Comparison of ENCODE assay signal across 13 cellular contexts in genomic region chrX:133323450-133323849, GRCh38.
DNase-seq lines count a peak whose midpoint lies in the region; ATAC-seq and FAIRE-seq lines count a peak whose summit lies in the region.
"Had no signal": no experiment of that assay in that cellular context is flagged by ENCODE, and none has a peak within 500 bp of the region (broad histone marks: within the 10 kb centered on the region; RNA-seq: fewer than 3 reads in every experiment).

No MANE protein-coding gene starts in this region.

- DNase-seq in DMS53 (lab: John Stamatoyannopoulos, UW) (peak; percentile 70), OCI-M1 (lab: John Stamatoyannopoulos, UW) (peak; percentile 71), EL (no peak)
- DNase-seq in effector CD8-positive, alpha-beta T cell (lab: John Stamatoyannopoulos, UW) = no peak
- DNase-seq: NCI-H1417 treated with DMSO at 0.1 percent for 48 hours, NCI-H446 treated with DMSO at 0.1 percent for 48 hours, Peyer's patch, tibial artery had no signal

- ATAC-seq in GM21619 (IDR thresholded peaks at IDR 0.05; ENCODE audit: unreplicated experiment) (peak; percentile 54), GM18907 (IDR thresholded peaks at IDR 0.05; ENCODE audit: unreplicated experiment) (no peak), GM21423 (IDR thresholded peaks at IDR 0.05; ENCODE audit: unreplicated experiment) (no peak)
- ATAC-seq: stimulated activated effector memory CD8-positive, alpha-beta T cell treated with anti-CD3 and anti-CD28 coated beads, Interleukin-12 subunit alpha, Interleukin-12 subunit beta, amount 100 ng/mL, for 72 hours had no signal

- peak; percentile 98 for FAIRE-seq in islet of Langerhans (lab: Jason Lieb, UNC)

Comparison
In these comparisons a context has a peak if more than half of its experiments do, and no peak if none do; other contexts are left out.
1. DNase-seq: peak in DMS53 (single experiment) and OCI-M1 (single experiment); none in EL (single experiment) and effector CD8-positive, alpha-beta T cell (single experiment).